ENCODE assay signal across 8 cellular contexts in the genomic region with DNA sequence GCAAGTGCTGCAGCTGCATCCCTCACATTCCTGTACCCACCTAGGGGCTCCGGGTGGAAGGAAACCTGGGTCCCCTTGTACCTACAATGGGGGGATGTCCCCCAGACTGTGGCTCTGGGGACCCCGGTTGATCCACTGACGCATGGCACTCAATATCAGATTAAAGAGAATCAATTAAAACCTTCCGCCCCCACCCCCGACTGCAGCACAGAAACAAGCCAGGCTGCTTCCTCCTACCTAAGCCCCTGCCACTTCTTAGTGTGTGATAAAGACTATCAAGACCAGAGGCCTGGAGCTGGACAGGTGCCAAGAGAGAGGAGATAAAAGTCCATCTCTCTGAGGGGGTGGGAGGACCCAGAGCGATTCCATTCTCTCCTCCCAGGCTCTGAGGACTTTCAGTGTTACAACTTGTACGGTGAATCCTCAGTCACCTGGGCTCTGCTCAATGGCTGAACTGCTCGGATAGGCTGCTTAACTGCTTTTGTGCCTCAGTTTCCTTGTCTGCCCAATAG. TPM values are rescaled to one million over a fixed set of nuclear protein-coding genes. Genes with fewer than 3 reads are reported as not detected.
DNase-seq lines count a peak whose midpoint lies in the region; ATAC-seq and TF ChIP-seq lines count a peak whose summit lies in the region.

No MANE protein-coding gene starts in this region.

- TF ChIP-seq POLR2A in gastroesophageal sphincter (IDR thresholded peaks at IDR 0.05): no peak
- TF ChIP-seq POLR2A in spleen (IDR thresholded peaks at IDR 0.05): no peak

- DNase-seq in NCI-H2196 (lab: John Stamatoyannopoulos, UW; ENCODE audit: unreplicated experiment) (peak; percentile 47), NCI-H2196 treated with DMSO at 0.1 percent for 48 hours (lab: John Stamatoyannopoulos, UW; ENCODE audit: unreplicated experiment) (no peak), SK-N-MC (ENCODE audit: low read depth, low spot score) (no peak), spleen (no peak), GM03348 (ENCODE audit: low spot score) (no peak)
- DNase-seq in effector CD4-positive, alpha-beta T cell: no peak

- peak overlapping the region; percentile 78 for H3K27ac ChIP-seq in SK-N-MC
- H3K27ac ChIP-seq in gastroesophageal sphincter: peak overlapping the region in 3 of 4 donors; percentile 88 to 97 (median 90)
- H3K27ac ChIP-seq in spleen: peak overlapping the region in 7 of 8 donors; percentile 83 to 92 (median 87)

- H3K4me3 ChIP-seq in SK-N-MC (peak overlapping the region; percentile 48), gastroesophageal sphincter (peak overlapping the region in 1 of 2 donors; percentile 23), spleen (peak overlapping the region in 4 of 8 donors; percentile 4 to 55 (median 24))

- H3K36me3 ChIP-seq in SK-N-MC (ENCODE audit: insufficient read depth, low read length) (no peaks in the 10 kb centered on the region), gastroesophageal sphincter (peaks cover 0 to 14% of the 10 kb centered on the region in 2 donors), spleen (peaks cover 0 to 19% (median 4%) of the 10 kb centered on the region in 6 donors)

- no peaks in the 10 kb centered on the region for H3K9me3 ChIP-seq in SK-N-MC (ENCODE audit: low read depth, low read length)
- no peaks in the 10 kb centered on the region for H3K9me3 ChIP-seq in gastroesophageal sphincter
- H3K9me3 ChIP-seq in spleen: no peaks in the 10 kb centered on the region

- H3K27me3 ChIP-seq in gastroesophageal sphincter: no peaks in the 10 kb centered on the region
- peaks cover 0 to 38% (median 0%) of the 10 kb centered on the region in 7 donors for H3K27me3 ChIP-seq in spleen (replicated peaks in 1 of 7)

- no peak for TF ChIP-seq EP300 in gastroesophageal sphincter (IDR thresholded peaks at IDR 0.05)

- intact Hi-C loops in spleen (cut with DNase I; ENCODE audit: low total_unique reads): no loop called here

- peaks cover 14 to 100% (median 88%) of the 10 kb centered on the region in 3 donors for H3K4me1 ChIP-seq in gastroesophageal sphincter
- H3K4me1 ChIP-seq in spleen: peaks cover 81 to 100% (median 99%) of the 10 kb centered on the region in 6 donors

- 73% methylated on average over 3 of the region's 8 CpGs; no CpG with 5 or more reads in 1 of the 2 donors for WGBS in gastroesophageal sphincter (ENCODE audit: low coverage in 1 of 2), 2 donors
- WGBS in spleen, 5 donors: 52 to 75% (median 62%) methylated on average over 6 to 8 of the region's 8 CpGs

- no peak for ATAC-seq in gastroesophageal sphincter
- no peak for ATAC-seq in GM18867 (IDR thresholded peaks at IDR 0.05; ENCODE audit: unreplicated experiment)

- H3K9ac ChIP-seq in SK-N-MC (ENCODE audit: insufficient read length): no peak overlapping the region

- no peak for TF ChIP-seq CTCF in gastroesophageal sphincter (IDR thresholded peaks at IDR 0.05)
- TF ChIP-seq CTCF in spleen (IDR thresholded peaks at IDR 0.05 in 8 of 11, conservative IDR thresholded peaks at IDR 0.05 in 3 of 11): no peak

RNA-seq across cellular contexts. Expression of a gene that starts 28.2 kb away (rescaled TPM):
- total RNA-seq in gastroesophageal sphincter (1,000 to 10,000 TPM; 1,730 to 2,825 (median 2,260) TPM), spleen (1,000 to 10,000 TPM; 1,023 to 1,741 (median 1,286) TPM)
- polyA plus RNA-seq in spleen: 1,000 to 10,000 TPM; 3,423 to 5,071 (median 3,908) TPM

RNA-seq across cellular contexts. Expression of a gene that starts 34.6 kb away (rescaled TPM):
- total RNA-seq in gastroesophageal sphincter (10 to 100 TPM; 39.3 to 82.2 (median 56.0) TPM), spleen (100 to 1,000 TPM in 4 of 7 donors, 10 to 100 TPM in 3; 91.6 to 131 (median 106) TPM)
- polyA plus RNA-seq in spleen: 10 to 100 TPM; 10.4 to 22.1 (median 14.5) TPM

RNA-seq across cellular contexts. Expression of a gene that starts 36.4 kb away (rescaled TPM):
- 10 to 100 TPM; 43.2 to 80.4 (median 59.4) TPM for total RNA-seq in gastroesophageal sphincter
- total RNA-seq in spleen: 100 to 1,000 TPM in 5 of 7 donors, 10 to 100 TPM in 2; 91.8 to 161 (median 149) TPM
- 10 to 100 TPM; 22.3 to 49.8 (median 35.6) TPM for polyA plus RNA-seq in spleen
